In the genomic region with DNA sequence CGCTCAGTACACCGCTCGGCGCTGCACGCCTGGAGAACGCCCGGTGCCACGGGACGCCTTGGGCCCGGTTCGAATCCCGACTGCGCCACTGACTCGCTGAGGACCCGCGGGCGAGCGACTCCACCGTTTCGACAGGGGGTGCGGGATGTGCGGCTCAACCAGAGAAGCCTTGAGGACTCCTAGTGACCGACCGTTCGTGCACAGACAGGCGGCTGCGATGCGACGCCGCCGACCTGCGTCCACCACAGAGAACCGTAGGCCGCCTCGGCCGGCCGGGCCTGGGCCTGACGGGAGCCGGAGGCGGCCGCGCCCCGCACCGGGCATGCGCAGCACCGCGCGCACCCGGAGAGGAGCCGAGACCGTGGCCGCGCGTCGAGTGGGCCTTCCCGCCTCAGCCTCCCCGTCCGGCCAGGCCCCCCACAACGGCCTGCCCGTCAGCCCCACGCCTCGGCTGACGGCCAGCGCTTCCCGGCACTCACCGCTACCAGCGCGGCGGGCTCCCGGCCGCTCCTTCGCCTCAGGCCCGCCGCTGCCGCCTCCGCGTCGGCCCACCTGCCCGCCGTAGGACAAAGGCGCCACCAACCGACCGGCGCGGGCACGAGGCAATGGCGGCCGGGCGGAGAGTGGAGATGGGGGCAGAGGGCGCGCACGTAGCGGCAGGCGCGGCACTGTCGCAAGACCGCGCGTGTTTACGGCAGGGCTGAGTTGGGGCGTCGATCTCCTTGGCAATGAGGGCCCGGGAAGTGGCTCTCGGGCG, we compare ENCODE assay signal across 1 cellular context.
A peak's percentile ranks its signal among the peaks of the same experiment; 100 is the strongest.
TF ChIP-seq lines count a peak whose summit lies in the region.

A gene (minus strand): TSS at position 625 of the 757 bp plus-strand sequence. CDS start 10,538 bp downstream, outside the sequence.

TF ChIP-seq in K562, 482 proteins besides CTCF, POLR2A, EP300 and RAD21 (continued from another document and continues in another):
- TF ChIP-seq EWSR1 (IDR thresholded peaks at IDR 0.05; ENCODE audit: borderline replicate concordance, low read depth, partially characterized antibody) (no peak), NFIX (CRISPR knock-in tag; IDR thresholded peaks at IDR 0.05; ENCODE audit: low read depth) (no peak), HDAC8 (tag; IDR thresholded peaks at IDR 0.05) (peak; percentile 91), GTF2F1 (IDR thresholded peaks at IDR 0.05; ENCODE audit: low read depth, low read length) (0 out of 2 replicates have a peak, but pooled peaks have one; percentile 42), PPARD (CRISPR knock-in tag; IDR thresholded peaks at IDR 0.05) (no peak), HNRNPLL (IDR thresholded peaks at IDR 0.05; ENCODE audit: low read depth, low read length, poor library complexity, severe bottlenecking) (peak; percentile 87), YBX1 (IDR thresholded peaks at IDR 0.05) (no peak), DACH1 (IDR thresholded peaks at IDR 0.05; ENCODE audit: partially characterized antibody) (no peak), TAL1 (IDR thresholded peaks at IDR 0.05) (no peak), TAF15 (IDR thresholded peaks at IDR 0.05; ENCODE audit: low read depth, low read length) (no peak), PRMT5 (CRISPR knock-in tag; IDR thresholded peaks at IDR 0.05) (no peak), TAF1 (IDR thresholded peaks at IDR 0.05; ENCODE audit: control insufficient read depth, extremely low read depth, insufficient read depth, low read length, severe bottlenecking) (peak; percentile 95), FUS (optimal IDR thresholded peaks at IDR 0.05; ENCODE audit: low read depth, low read length) (peak; percentile 93), EZH2 (IDR thresholded peaks at IDR 0.05; ENCODE audit: borderline replicate concordance, low read depth, low read length) (no peak), ADNP (tag; IDR thresholded peaks at IDR 0.05) (no peak), TEAD4 (IDR thresholded peaks at IDR 0.05; ENCODE audit: low read length) (no peak), TEAD4 (CRISPR knock-in tag; IDR thresholded peaks at IDR 0.05; ENCODE audit: borderline replicate concordance) (peak; percentile 87; the same call in 1 of the 2 replicates), KDM1A (IDR thresholded peaks at IDR 0.05) (no peak), SMC3 (conservative IDR thresholded peaks at IDR 0.05; ENCODE audit: insufficient read depth, low read depth, low read length) (0 out of 2 replicates have a peak, but pooled peaks have one; percentile 3), DNMT1 (IDR thresholded peaks at IDR 0.05) (no peak), ZNF354B (CRISPR knock-in tag; IDR thresholded peaks at IDR 0.05) (no peak), BRCA1 (IDR thresholded peaks at IDR 0.05) (no peak), BRCA1 (CRISPR knock-in tag; IDR thresholded peaks at IDR 0.05) (0 out of 2 replicates have a peak, but pooled peaks have one; percentile 61), RBBP5 (IDR thresholded peaks at IDR 0.05; ENCODE audit: borderline replicate concordance, insufficient read depth, low read length, poor library complexity, severe bottlenecking) (peak; percentile 86), ZNF431 (CRISPR knock-in tag; IDR thresholded peaks at IDR 0.05) (peak; percentile 85), CTBP1 (IDR thresholded peaks at IDR 0.05; ENCODE audit: borderline replicate concordance) (peak; percentile 100), TOE1 (IDR thresholded peaks at IDR 0.05; ENCODE audit: borderline replicate concordance) (0 out of 2 replicates have a peak, but pooled peaks have one; percentile 28), TOE1 (CRISPR knock-in tag; IDR thresholded peaks at IDR 0.05; ENCODE audit: borderline replicate concordance, low read depth) (no peak; the same call in 1 of the 2 replicates), GATAD2A (IDR thresholded peaks at IDR 0.05) (no peak), GATAD2B (IDR thresholded peaks at IDR 0.05; ENCODE audit: borderline replicate concordance) (peak; percentile 98), CREM (IDR thresholded peaks at IDR 0.05; ENCODE audit: low read depth) (peak; percentile 86), HDAC3 (IDR thresholded peaks at IDR 0.05; ENCODE audit: borderline replicate concordance, partially characterized antibody) (no peak)
- TF ChIP-seq, protein P1, sequence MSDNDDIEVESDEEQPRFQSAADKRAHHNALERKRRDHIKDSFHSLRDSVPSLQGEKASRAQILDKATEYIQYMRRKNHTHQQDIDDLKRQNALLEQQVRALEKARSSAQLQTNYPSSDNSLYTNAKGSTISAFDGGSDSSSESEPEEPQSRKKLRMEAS (CRISPR knock-in tag; IDR thresholded peaks at IDR 0.05), result peak; percentile 99
- TF ChIP-seq, protein P2, sequence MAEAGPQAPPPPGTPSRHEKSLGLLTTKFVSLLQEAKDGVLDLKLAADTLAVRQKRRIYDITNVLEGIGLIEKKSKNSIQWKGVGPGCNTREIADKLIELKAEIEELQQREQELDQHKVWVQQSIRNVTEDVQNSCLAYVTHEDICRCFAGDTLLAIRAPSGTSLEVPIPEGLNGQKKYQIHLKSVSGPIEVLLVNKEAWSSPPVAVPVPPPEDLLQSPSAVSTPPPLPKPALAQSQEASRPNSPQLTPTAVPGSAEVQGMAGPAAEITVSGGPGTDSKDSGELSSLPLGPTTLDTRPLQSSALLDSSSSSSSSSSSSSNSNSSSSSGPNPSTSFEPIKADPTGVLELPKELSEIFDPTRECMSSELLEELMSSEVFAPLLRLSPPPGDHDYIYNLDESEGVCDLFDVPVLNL (CRISPR knock-in tag; IDR thresholded peaks at IDR 0.05; ENCODE audit: low read depth), result peak; percentile 64
- TF ChIP-seq, protein P3, sequence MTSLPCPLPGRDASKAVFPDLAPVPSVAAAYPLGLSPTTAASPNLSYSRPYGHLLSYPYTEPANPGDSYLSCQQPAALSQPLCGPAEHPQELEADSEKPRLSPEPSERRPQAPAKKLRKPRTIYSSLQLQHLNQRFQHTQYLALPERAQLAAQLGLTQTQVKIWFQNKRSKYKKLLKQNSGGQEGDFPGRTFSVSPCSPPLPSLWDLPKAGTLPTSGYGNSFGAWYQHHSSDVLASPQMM (CRISPR knock-in tag; IDR thresholded peaks at IDR 0.05), result no peak
- TF ChIP-seq, protein P4, sequence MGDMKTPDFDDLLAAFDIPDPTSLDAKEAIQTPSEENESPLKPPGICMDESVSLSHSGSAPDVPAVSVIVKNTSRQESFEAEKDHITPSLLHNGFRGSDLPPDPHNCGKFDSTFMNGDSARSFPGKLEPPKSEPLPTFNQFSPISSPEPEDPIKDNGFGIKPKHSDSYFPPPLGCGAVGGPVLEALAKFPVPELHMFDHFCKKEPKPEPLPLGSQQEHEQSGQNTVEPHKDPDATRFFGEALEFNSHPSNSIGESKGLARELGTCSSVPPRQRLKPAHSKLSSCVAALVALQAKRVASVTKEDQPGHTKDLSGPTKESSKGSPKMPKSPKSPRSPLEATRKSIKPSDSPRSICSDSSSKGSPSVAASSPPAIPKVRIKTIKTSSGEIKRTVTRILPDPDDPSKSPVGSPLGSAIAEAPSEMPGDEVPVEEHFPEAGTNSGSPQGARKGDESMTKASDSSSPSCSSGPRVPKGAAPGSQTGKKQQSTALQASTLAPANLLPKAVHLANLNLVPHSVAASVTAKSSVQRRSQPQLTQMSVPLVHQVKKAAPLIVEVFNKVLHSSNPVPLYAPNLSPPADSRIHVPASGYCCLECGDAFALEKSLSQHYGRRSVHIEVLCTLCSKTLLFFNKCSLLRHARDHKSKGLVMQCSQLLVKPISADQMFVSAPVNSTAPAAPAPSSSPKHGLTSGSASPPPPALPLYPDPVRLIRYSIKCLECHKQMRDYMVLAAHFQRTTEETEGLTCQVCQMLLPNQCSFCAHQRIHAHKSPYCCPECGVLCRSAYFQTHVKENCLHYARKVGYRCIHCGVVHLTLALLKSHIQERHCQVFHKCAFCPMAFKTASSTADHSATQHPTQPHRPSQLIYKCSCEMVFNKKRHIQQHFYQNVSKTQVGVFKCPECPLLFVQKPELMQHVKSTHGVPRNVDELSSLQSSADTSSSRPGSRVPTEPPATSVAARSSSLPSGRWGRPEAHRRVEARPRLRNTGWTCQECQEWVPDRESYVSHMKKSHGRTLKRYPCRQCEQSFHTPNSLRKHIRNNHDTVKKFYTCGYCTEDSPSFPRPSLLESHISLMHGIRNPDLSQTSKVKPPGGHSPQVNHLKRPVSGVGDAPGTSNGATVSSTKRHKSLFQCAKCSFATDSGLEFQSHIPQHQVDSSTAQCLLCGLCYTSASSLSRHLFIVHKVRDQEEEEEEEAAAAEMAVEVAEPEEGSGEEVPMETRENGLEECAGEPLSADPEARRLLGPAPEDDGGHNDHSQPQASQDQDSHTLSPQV (IDR thresholded peaks at IDR 0.05), result peak; percentile 89
- TF ChIP-seq, protein P5, sequence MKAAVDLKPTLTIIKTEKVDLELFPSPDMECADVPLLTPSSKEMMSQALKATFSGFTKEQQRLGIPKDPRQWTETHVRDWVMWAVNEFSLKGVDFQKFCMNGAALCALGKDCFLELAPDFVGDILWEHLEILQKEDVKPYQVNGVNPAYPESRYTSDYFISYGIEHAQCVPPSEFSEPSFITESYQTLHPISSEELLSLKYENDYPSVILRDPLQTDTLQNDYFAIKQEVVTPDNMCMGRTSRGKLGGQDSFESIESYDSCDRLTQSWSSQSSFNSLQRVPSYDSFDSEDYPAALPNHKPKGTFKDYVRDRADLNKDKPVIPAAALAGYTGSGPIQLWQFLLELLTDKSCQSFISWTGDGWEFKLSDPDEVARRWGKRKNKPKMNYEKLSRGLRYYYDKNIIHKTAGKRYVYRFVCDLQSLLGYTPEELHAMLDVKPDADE (conservative IDR thresholded peaks at IDR 0.05; ENCODE audit: control insufficient read depth, low read depth, low read length), result 0 out of 2 replicates have a peak, but pooled peaks have one; percentile 26
- TF ChIP-seq, protein P6, sequence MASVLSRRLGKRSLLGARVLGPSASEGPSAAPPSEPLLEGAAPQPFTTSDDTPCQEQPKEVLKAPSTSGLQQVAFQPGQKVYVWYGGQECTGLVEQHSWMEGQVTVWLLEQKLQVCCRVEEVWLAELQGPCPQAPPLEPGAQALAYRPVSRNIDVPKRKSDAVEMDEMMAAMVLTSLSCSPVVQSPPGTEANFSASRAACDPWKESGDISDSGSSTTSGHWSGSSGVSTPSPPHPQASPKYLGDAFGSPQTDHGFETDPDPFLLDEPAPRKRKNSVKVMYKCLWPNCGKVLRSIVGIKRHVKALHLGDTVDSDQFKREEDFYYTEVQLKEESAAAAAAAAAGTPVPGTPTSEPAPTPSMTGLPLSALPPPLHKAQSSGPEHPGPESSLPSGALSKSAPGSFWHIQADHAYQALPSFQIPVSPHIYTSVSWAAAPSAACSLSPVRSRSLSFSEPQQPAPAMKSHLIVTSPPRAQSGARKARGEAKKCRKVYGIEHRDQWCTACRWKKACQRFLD (CRISPR knock-in tag; IDR thresholded peaks at IDR 0.05), result peak; percentile 96
- TF ChIP-seq, protein P7, sequence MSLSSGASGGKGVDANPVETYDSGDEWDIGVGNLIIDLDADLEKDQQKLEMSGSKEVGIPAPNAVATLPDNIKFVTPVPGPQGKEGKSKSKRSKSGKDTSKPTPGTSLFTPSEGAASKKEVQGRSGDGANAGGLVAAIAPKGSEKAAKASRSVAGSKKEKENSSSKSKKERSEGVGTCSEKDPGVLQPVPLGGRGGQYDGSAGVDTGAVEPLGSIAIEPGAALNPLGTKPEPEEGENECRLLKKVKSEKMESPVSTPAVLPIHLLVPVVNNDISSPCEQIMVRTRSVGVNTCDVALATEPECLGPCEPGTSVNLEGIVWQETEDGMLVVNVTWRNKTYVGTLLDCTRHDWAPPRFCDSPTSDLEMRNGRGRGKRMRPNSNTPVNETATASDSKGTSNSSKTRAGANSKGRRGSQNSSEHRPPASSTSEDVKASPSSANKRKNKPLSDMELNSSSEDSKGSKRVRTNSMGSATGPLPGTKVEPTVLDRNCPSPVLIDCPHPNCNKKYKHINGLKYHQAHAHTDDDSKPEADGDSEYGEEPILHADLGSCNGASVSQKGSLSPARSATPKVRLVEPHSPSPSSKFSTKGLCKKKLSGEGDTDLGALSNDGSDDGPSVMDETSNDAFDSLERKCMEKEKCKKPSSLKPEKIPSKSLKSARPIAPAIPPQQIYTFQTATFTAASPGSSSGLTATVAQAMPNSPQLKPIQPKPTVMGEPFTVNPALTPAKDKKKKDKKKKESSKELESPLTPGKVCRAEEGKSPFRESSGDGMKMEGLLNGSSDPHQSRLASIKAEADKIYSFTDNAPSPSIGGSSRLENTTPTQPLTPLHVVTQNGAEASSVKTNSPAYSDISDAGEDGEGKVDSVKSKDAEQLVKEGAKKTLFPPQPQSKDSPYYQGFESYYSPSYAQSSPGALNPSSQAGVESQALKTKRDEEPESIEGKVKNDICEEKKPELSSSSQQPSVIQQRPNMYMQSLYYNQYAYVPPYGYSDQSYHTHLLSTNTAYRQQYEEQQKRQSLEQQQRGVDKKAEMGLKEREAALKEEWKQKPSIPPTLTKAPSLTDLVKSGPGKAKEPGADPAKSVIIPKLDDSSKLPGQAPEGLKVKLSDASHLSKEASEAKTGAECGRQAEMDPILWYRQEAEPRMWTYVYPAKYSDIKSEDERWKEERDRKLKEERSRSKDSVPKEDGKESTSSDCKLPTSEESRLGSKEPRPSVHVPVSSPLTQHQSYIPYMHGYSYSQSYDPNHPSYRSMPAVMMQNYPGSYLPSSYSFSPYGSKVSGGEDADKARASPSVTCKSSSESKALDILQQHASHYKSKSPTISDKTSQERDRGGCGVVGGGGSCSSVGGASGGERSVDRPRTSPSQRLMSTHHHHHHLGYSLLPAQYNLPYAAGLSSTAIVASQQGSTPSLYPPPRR (CRISPR knock-in tag; IDR thresholded peaks at IDR 0.05; ENCODE audit: borderline replicate concordance), result 0 out of 2 replicates have a peak, but pooled peaks have one; percentile 79
- TF ChIP-seq, protein P8, sequence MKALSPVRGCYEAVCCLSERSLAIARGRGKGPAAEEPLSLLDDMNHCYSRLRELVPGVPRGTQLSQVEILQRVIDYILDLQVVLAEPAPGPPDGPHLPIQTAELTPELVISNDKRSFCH (CRISPR knock-in tag; IDR thresholded peaks at IDR 0.05), result no peak
- TF ChIP-seq, protein P8 (tag; IDR thresholded peaks at IDR 0.05), result peak; percentile 94; the same call in 1 of the 2 replicates
- TF ChIP-seq, protein P9, sequence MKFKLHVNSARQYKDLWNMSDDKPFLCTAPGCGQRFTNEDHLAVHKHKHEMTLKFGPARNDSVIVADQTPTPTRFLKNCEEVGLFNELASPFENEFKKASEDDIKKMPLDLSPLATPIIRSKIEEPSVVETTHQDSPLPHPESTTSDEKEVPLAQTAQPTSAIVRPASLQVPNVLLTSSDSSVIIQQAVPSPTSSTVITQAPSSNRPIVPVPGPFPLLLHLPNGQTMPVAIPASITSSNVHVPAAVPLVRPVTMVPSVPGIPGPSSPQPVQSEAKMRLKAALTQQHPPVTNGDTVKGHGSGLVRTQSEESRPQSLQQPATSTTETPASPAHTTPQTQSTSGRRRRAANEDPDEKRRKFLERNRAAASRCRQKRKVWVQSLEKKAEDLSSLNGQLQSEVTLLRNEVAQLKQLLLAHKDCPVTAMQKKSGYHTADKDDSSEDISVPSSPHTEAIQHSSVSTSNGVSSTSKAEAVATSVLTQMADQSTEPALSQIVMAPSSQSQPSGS (CRISPR knock-in tag; IDR thresholded peaks at IDR 0.05), result 0 out of 2 replicates have a peak, but pooled peaks have one; percentile 15
